Comparison of ENCODE assay signal across 8 cellular contexts in the genomic region with DNA sequence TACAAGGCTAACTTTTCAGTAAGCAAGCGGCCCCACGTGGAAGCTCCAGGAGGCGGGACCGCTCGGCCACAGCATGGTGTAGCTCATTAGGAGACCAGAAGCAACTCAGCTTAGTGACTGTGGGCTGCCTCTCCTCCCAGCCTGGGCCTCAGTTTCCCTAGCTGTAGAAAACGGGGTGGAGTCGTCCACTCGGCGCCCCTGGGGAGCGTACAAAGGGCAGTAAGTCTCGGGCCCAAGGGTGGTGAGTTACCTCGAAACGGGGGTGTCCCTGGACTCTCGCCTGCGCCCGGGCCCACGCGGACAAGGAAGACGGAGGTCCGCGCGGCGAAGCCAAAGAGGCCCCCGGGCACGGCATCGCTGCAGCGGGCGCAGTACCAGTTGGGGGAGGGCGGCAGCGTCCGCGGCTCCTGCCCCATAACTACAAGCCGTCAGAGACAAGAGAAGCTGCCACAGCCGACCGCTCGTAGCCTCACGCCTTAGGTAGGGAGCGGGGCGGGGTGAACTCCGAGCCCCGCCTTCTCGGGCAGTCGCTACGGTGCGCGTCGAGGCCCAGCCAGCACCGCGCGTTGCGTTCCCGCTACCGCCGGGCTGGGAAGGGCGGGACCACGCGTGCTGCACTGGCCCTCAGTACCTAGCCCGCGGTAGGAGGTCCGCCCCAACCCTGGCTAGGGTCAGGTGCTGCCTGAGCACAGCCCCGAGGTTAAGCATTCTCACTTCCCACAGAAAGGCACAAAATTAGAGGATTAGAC. TPM values are rescaled to one million over a fixed set of nuclear protein-coding genes. Genes with fewer than 3 reads are reported as not detected.
DNase-seq lines count a peak whose midpoint lies in the region; ATAC-seq and TF ChIP-seq lines count a peak whose summit lies in the region.

A gene with protein sequence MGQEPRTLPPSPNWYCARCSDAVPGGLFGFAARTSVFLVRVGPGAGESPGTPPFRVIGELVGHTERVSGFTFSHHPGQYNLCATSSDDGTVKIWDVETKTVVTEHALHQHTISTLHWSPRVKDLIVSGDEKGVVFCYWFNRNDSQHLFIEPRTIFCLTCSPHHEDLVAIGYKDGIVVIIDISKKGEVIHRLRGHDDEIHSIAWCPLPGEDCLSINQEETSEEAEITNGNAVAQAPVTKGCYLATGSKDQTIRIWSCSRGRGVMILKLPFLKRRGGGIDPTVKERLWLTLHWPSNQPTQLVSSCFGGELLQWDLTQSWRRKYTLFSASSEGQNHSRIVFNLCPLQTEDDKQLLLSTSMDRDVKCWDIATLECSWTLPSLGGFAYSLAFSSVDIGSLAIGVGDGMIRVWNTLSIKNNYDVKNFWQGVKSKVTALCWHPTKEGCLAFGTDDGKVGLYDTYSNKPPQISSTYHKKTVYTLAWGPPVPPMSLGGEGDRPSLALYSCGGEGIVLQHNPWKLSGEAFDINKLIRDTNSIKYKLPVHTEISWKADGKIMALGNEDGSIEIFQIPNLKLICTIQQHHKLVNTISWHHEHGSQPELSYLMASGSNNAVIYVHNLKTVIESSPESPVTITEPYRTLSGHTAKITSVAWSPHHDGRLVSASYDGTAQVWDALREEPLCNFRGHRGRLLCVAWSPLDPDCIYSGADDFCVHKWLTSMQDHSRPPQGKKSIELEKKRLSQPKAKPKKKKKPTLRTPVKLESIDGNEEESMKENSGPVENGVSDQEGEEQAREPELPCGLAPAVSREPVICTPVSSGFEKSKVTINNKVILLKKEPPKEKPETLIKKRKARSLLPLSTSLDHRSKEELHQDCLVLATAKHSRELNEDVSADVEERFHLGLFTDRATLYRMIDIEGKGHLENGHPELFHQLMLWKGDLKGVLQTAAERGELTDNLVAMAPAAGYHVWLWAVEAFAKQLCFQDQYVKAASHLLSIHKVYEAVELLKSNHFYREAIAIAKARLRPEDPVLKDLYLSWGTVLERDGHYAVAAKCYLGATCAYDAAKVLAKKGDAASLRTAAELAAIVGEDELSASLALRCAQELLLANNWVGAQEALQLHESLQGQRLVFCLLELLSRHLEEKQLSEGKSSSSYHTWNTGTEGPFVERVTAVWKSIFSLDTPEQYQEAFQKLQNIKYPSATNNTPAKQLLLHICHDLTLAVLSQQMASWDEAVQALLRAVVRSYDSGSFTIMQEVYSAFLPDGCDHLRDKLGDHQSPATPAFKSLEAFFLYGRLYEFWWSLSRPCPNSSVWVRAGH (N-terminal part only) (minus strand): TSS at position 494 of the 749 bp plus-strand sequence. CDS start 78 bp downstream, at position 416.

- TF ChIP-seq CTCF in OCI-LY7 (conservative IDR thresholded peaks at IDR 0.05; ENCODE audit: low read length) = no peak
- no peak for TF ChIP-seq CTCF in epithelial cell of proximal tubule (conservative IDR thresholded peaks at IDR 0.05; ENCODE audit: low read depth, low read length)

- peaks cover 36% of the 10 kb centered on the region for H3K4me1 ChIP-seq in OCI-LY7 (ENCODE audit: insufficient read depth, low read length, poor library complexity, severe bottlenecking)

- no peaks in the 10 kb centered on the region for H3K9me3 ChIP-seq in OCI-LY7 (ENCODE audit: low read length)

- BruUV-seq in OCI-LY7 (replicated peaks; lab: Mats Ljungman, UMichigan) = no TSS peak

- DNase-seq in D341Med (ENCODE audit: low spot score) (peak; percentile 94), HUDEP-2 (lab: John Stamatoyannopoulos, UW; ENCODE audit: unreplicated experiment in 76 of 76) (peak in 75 of 76 experiments; percentile 10 to 89 (median 78)), OCI-LY7 (ENCODE audit: low spot score) (peak; percentile 91), activated T-cell treated with anti-CD3 and anti-CD28 coated beads for 4 hours (peak; percentile 74), epithelial cell of proximal tubule (ENCODE audit: low read depth) (no peak), mucosa of gallbladder (ENCODE audit: low spot score) (peak; percentile 85)
- DNase-seq in stimulated activated CD8-positive, alpha-beta memory T cell treated with anti-CD3 and anti-CD28 coated beads, Interleukin-4, amount 100 ng/mL, for 4 hours (ENCODE audit: low read depth in 2 of 2, low spot score in 1 of 2) = peak; percentile 51 to 65

- POLR2A ChIA-PET in OCI-LY7 (lab: Charles Lee) = interaction anchor here (0.6 to 2.3 kb wide), 3 partner anchors 18 to 260 kb away, joined by 3 to 8 read pairs (median 4); no protein-coding TSS in a partner anchor

- H3K79me2 ChIP-seq in OCI-LY7 (ENCODE audit: insufficient read depth, low read depth, low read length) = peaks cover 41% of the 10 kb centered on the region

- peak within 1 kb of the TSS; percentile 3 for H3K27ac ChIP-seq in OCI-LY7 (ENCODE audit: low read depth, low read length, poor library complexity, severe bottlenecking)

- ATAC-seq in GM21381 (IDR thresholded peaks at IDR 0.05; ENCODE audit: unreplicated experiment) = peak; percentile 86

- H3K4me2 ChIP-seq in OCI-LY7 (ENCODE audit: low read length) = peak within 1 kb of the TSS; percentile 92

- no peaks in the 10 kb centered on the region for H3K9me2 ChIP-seq in OCI-LY7 (ENCODE audit: insufficient read depth, low read length)

- peaks cover 34% of the 10 kb centered on the region for H3K36me3 ChIP-seq in OCI-LY7 (ENCODE audit: insufficient read depth, low read length)

- CTCF ChIA-PET in OCI-LY7 (lab: Charles Lee; ENCODE audit: unreplicated experiment) = no interaction called here

- peak within 1 kb of the TSS; percentile 84 for H3K4me3 ChIP-seq in OCI-LY7 (ENCODE audit: low read depth, low read length, poor library complexity, severe bottlenecking)
- H3K4me3 ChIP-seq in epithelial cell of proximal tubule (ENCODE audit: low read depth, low read length) = peak within 1 kb of the TSS; percentile 75

- H2AFZ ChIP-seq in OCI-LY7 (ENCODE audit: low read length) = peak within 1 kb of the TSS; percentile 87

- intact Hi-C loops in OCI-LY7 (cut with micrococcal nuclease; ENCODE audit: unreplicated experiment) = loop anchor here (5.0 kb wide), 2 partner anchors 181 to 256 kb away; a partner anchor contains a TSS

- H4K20me1 ChIP-seq in OCI-LY7 (ENCODE audit: insufficient read depth, low read length) = peaks cover 6% of the 10 kb centered on the region; the same call in 1 of the 2 replicates

RNA-seq across cellular contexts. Expression of the gene that starts here (rescaled TPM):
- 17.9 and 20.1 TPM in 2 replicates for total RNA-seq in OCI-LY7 (2014; rRNA removed; shearing (Covaris generic))
- 20.6 and 25.6 TPM in 2 replicates for total RNA-seq in OCI-LY7 (2022)
- 13.0 and 22.6 TPM in 2 replicates for total RNA-seq in epithelial cell of proximal tubule
- 11.1 TPM for total RNA-seq in mucosa of gallbladder
